ENCODE assay signal across 8 cellular contexts in genomic region chr7:7970113-7970619, GRCh38. TPM values are rescaled to one million over a fixed set of nuclear protein-coding genes. Genes with fewer than 3 reads are reported as not detected.
DNase-seq lines count a peak whose midpoint lies in the region; ATAC-seq and TF ChIP-seq lines count a peak whose summit lies in the region.

No MANE protein-coding gene starts in this region.

- no peak for TF ChIP-seq RAD21 in SK-N-SH (IDR thresholded peaks at IDR 0.05; ENCODE audit: low read length)

- H3K9me3 Mint-ChIP-seq in activated CD4-positive, alpha-beta T cell treated with anti-CD3 and anti-CD28 coated beads for 36 hours (ENCODE audit: low read depth): no peaks in the 10 kb centered on the region

- intact Hi-C loops in activated CD4-positive, alpha-beta T cell treated with anti-CD3 and anti-CD28 coated beads for 36 hours (cut with DNase I, micrococcal nuclease): loop anchor here (1.0 to 5.0 kb wide), 3 partner anchors 72 to 220 kb away; no protein-coding TSS in a partner anchor
- intact Hi-C loops in transverse colon (cut with DNase I; ENCODE audit: low total_unique reads): loop anchor here (5.0 kb wide), 1 partner anchor 242 kb away; no protein-coding TSS in a partner anchor

- no peaks in the 10 kb centered on the region for H3K36me3 Mint-ChIP-seq in activated CD4-positive, alpha-beta T cell treated with anti-CD3 and anti-CD28 coated beads for 36 hours (ENCODE audit: low read depth)

- peak overlapping the region; percentile 80 for H3K4me2 ChIP-seq in SK-N-SH

- peaks cover 39% of the 10 kb centered on the region for H3K79me2 ChIP-seq in SK-N-SH (ENCODE audit: insufficient read depth)

- H3K9me2 ChIP-seq in SK-N-SH: no peaks in the 10 kb centered on the region

- POLR2A ChIA-PET in activated CD4-positive, alpha-beta T cell treated with anti-CD3 and anti-CD28 coated beads for 36 hours (lab: Charles Lee): interaction anchor here (0.6 to 1.5 kb wide), 6 partner anchors 12 to 477 kb away, joined by 3 to 6 read pairs (median 4); partner anchors contain the start of gene UMAD1
- POLR2A ChIA-PET in SK-N-SH (lab: Yijun Ruan, JAX): interaction anchor here (0.8 to 4.4 kb wide), 15 partner anchors 87 to 402 kb away, joined by 3 to 25 read pairs (median 4); partner anchors contain the start of gene UMAD1

- no peaks in the 10 kb centered on the region for H3K27me3 ChIP-seq in SK-N-SH (ENCODE audit: insufficient read depth)
- no peaks in the 10 kb centered on the region for H3K27me3 ChIP-seq in iPS-20b (ENCODE audit: insufficient read depth, low read length)
- H3K27me3 ChIP-seq in transverse colon: no peaks in the 10 kb centered on the region

- H4K20me1 ChIP-seq in SK-N-SH (ENCODE audit: insufficient read depth): no peaks in the 10 kb centered on the region

- DNase-seq in activated CD4-positive, alpha-beta T cell treated with anti-CD3 and anti-CD28 coated beads for 36 hours: peak; percentile 41
- DNase-seq in activated CD4-positive, alpha-beta T cell treated with anti-CD3 and anti-CD28 coated beads for 1 hour: no peak
- DNase-seq in SK-N-SH (peak; percentile 55), transverse colon (no peak), iPS-NIHi11 (ENCODE audit: low spot score) (no peak), NCI-H1048 (lab: John Stamatoyannopoulos, UW) (no peak), KG1 (lab: John Stamatoyannopoulos, UW) (no peak)

- H3K4me1 Mint-ChIP-seq in activated CD4-positive, alpha-beta T cell treated with anti-CD3 and anti-CD28 coated beads for 36 hours: peaks cover 31% of the 10 kb centered on the region

- CTCF ChIA-PET in activated CD4-positive, alpha-beta T cell treated with anti-CD3 and anti-CD28 coated beads for 36 hours (lab: Charles Lee): interaction anchor here (1.0 to 1.7 kb wide), 5 partner anchors 13 to 247 kb away, joined by 3 to 5 read pairs (median 4); no protein-coding TSS in a partner anchor
- CTCF ChIA-PET in SK-N-SH (lab: Yijun Ruan, JAX): interaction anchor here (0.8 to 2.7 kb wide), 13 partner anchors 11 to 372 kb away, joined by 3 to 15 read pairs (median 3); no protein-coding TSS in a partner anchor

- TF ChIP-seq EP300 in SK-N-SH (IDR thresholded peaks at IDR 0.05; ENCODE audit: borderline replicate concordance in 1 of 2, low read depth in 1 of 2, low read length in 1 of 2): no peak
- TF ChIP-seq EP300 in transverse colon (IDR thresholded peaks at IDR 0.05; ENCODE audit: low read depth): no peak

- TF ChIP-seq POLR2A in transverse colon (IDR thresholded peaks at IDR 0.05): no peak

- no peaks in the 10 kb centered on the region for H3K27me3 Mint-ChIP-seq in activated CD4-positive, alpha-beta T cell treated with anti-CD3 and anti-CD28 coated beads for 36 hours

- no peak for ATAC-seq in activated CD4-positive, alpha-beta T cell treated with anti-CD3 and anti-CD28 coated beads for 36 hours

- H3K4me3 Mint-ChIP-seq in activated CD4-positive, alpha-beta T cell treated with anti-CD3 and anti-CD28 coated beads for 36 hours: no peak overlapping the region

- H3K4me3 ChIP-seq in SK-N-SH (ENCODE audit: low read depth in 2 of 2, low read length in 1 of 2): peak overlapping the region; percentile 82 to 100
- H3K4me3 ChIP-seq in iPS-20b (ENCODE audit: low read length): peak overlapping the region; percentile 97
- H3K4me3 ChIP-seq in transverse colon: peak overlapping the region; percentile 53 to 96 (median 87)

- H3K4me1 ChIP-seq in SK-N-SH (ENCODE audit: control insufficient read depth in 1 of 2, insufficient read depth in 2 of 2, low read depth in 1 of 2, low read length in 1 of 2) (peaks cover 8 to 33% of the 10 kb centered on the region in 2 experiments; a peak in 3 of 4 replicates), iPS-20b (ENCODE audit: insufficient read depth, low read length) (peaks cover 22% of the 10 kb centered on the region), transverse colon (peaks cover 0 to 23% (median 8%) of the 10 kb centered on the region in 4 donors)

- no peaks in the 10 kb centered on the region for H3K9me3 ChIP-seq in SK-N-SH
- H3K9me3 ChIP-seq in iPS-20b (ENCODE audit: insufficient read depth, low read depth, low read length): no peaks in the 10 kb centered on the region
- H3K9me3 ChIP-seq in transverse colon: no peaks in the 10 kb centered on the region

- peaks cover 3% of the 10 kb centered on the region for H3F3A ChIP-seq in SK-N-SH (replicated peaks; ENCODE audit: insufficient read depth)

- TF ChIP-seq CTCF in SK-N-SH (IDR thresholded peaks at IDR 0.05): no peak
- TF ChIP-seq CTCF in transverse colon (IDR thresholded peaks at IDR 0.05): no peak

- H3K27ac Mint-ChIP-seq in activated CD4-positive, alpha-beta T cell treated with anti-CD3 and anti-CD28 coated beads for 36 hours: no peak overlapping the region

- H3K9ac ChIP-seq in SK-N-SH: peak overlapping the region; percentile 72
- H3K9ac ChIP-seq in iPS-20b (ENCODE audit: low read depth, low read length): peak overlapping the region; percentile 90

- in situ Hi-C loops in transverse colon (cut with MboI; ENCODE audit: low pct_ligation_motif_present in 1 of 4, low pct_unique_long_range_greater_than_20kb in 1 of 4, low sequenced_read_pairs in 3 of 4): no loop called here

- WGBS in SK-N-SH (ENCODE audit: low lambda C conversion rate): 6% methylated on average over 15 of the region's 15 CpGs
- WGBS in transverse colon (ENCODE audit: low coverage in 1 of 2), 2 donors: 1 to 3% methylated on average over 6 to 15 of the region's 15 CpGs

- peak overlapping the region; percentile 66 for H2AFZ ChIP-seq in SK-N-SH (ENCODE audit: low read depth)

- peaks cover 0 to 5% of the 10 kb centered on the region in 2 experiments for H3K36me3 ChIP-seq in SK-N-SH (replicated peaks in 1 of 2; ENCODE audit: control insufficient read depth in 1 of 2, insufficient read depth in 2 of 2, low read length in 1 of 2)
- H3K36me3 ChIP-seq in iPS-20b (ENCODE audit: insufficient read depth, low read depth, low read length): no peaks in the 10 kb centered on the region
- H3K36me3 ChIP-seq in transverse colon: no peaks in the 10 kb centered on the region

- H3K27ac ChIP-seq in SK-N-SH (ENCODE audit: low read depth in 2 of 2, low read length in 1 of 2) (peak overlapping the region; percentile 54 to 99), iPS-20b (ENCODE audit: low read length) (no peak overlapping the region), transverse colon (peak overlapping the region; percentile 95 to 100 (median 98))

TF ChIP-seq in SK-N-SH, 30 proteins besides CTCF, POLR2A, EP300 and RAD21:
- peak; percentile 10; the same call in 1 of the 2 replicates for TF ChIP-seq MXI1 (IDR thresholded peaks at IDR 0.05; ENCODE audit: low read depth, low read length)
- no peak for TF ChIP-seq YY1 (IDR thresholded peaks at IDR 0.05; ENCODE audit: low read depth)
TF ChIP-seq in SK-N-SH: peak in this region for 1.

RNA-seq across cellular contexts. Expression of gene GLCCI1, which starts 1.6 kb away (rescaled TPM):
- total RNA-seq in activated CD4-positive, alpha-beta T cell treated with anti-CD3 and anti-CD28 coated beads for 36 hours: 10 to 100 TPM; 12.3 to 15.1 TPM
- polyA plus RNA-seq in SK-N-SH (2012; rRNA removed): 5.5 and 7.5 TPM in 2 replicates
- 7.4 and 10.7 TPM in 2 replicates for polyA plus RNA-seq in SK-N-SH (2012; cell fraction: cytosol; rRNA removed)
- 8.0 and 10.1 TPM in 2 replicates for polyA plus RNA-seq in SK-N-SH (2012; cell fraction: nucleus; rRNA removed)
- 10 to 100 TPM in 2 of 4 donors, 1 to 10 TPM in 2; 1.9 to 15.7 (median 11.8) TPM for total RNA-seq in transverse colon

Comparison
In these comparisons a context has a peak if more than half of its experiments do, and no peak if none do; other contexts are left out.
1. DNase-seq: peak in activated CD4-positive, alpha-beta T cell treated with anti-CD3 and anti-CD28 coated beads for 36 hours (single experiment) and SK-N-SH (single experiment); none in activated CD4-positive, alpha-beta T cell treated with anti-CD3 and anti-CD28 coated beads for 1 hour (single experiment), transverse colon (single experiment), iPS-NIHi11 (single experiment), NCI-H1048 (single experiment) and KG1 (single experiment).
2. Peak in every context shown above with its lines, with median percentiles within 50 percentile points of each other: H3K4me3 ChIP-seq.